In the genomic region with DNA sequence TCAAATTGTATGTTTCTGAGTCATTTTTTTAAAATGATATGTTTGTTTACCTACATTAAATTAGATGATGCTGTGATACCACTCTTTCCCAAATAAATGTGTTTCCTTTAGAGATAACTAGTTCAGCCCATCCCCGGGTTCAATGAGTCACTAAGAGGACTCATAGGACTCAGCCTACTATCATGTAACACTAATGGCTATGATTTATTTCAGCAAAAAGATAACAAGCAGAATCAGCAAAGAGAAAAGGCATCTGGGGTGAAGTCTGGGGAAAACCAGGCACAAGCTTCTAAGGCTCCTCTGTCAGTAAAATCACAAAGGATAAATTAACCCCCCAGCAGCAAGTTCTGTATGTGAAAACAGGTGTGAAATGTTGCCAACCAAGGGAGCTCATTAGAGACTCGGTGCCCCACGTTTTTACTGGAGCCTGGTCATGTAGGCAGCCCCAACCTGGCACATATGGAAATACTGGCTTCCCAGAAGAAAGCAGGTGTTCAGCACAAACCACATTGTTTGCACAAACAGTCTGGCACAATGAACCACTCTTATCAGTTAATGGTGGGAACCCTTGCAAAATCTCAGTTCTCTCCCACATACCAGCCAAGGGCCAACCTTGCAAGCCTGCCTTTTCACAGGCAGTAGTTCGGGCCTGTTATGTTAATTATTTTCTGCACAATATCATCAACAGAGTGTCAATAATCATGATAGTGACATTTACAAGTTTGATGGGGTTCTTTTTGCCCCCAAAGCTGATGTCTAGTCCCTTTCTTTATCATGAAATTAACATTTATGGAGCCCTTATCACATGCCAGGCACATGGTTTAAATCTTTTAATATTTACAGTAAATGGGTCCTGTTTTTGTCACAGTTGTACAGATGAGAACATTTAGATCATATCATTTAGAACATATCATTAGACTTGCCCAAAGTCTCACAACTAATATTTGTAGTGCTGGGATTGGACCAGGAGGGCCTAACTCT, we compare ENCODE assay signal across 13 cellular contexts. TPM values are rescaled to one million over a fixed set of nuclear protein-coding genes. Genes with fewer than 3 reads are reported as not detected.
DNase-seq lines count a peak whose midpoint lies in the region; FAIRE-seq and TF ChIP-seq lines count a peak whose summit lies in the region.
"Had no signal": no experiment of that assay in that cellular context is flagged by ENCODE, and none has a peak within 500 bp of the region (broad histone marks: within the 10 kb centered on the region; RNA-seq: fewer than 3 reads in every experiment).

No MANE protein-coding gene starts in this region.

- no peak for FAIRE-seq in urothelium cell line (lab: Jason Lieb, UNC)
- FAIRE-seq in kidney (lab: Jason Lieb, UNC), result no peak

- no peak overlapping the region for H2AFZ ChIP-seq in ACC112 (ENCODE audit: low read length, unreplicated experiment)

- H3K4me1 ChIP-seq in ACC112 (ENCODE audit: control insufficient read depth, insufficient read depth, low read length, unreplicated experiment), result peaks cover 19% of the 10 kb centered on the region
- peaks cover 14 to 19% of the 10 kb centered on the region in 2 donors for H3K4me1 ChIP-seq in kidney (ENCODE audit: control insufficient read depth in 1 of 2, insufficient read depth in 1 of 2, low read depth in 1 of 2, low read length in 2 of 2)

- H3K27me3 ChIP-seq in ACC112 (ENCODE audit: insufficient read depth, low read length), result no peaks in the 10 kb centered on the region
- H3K27me3 ChIP-seq: sigmoid colon had no signal

- H3K27ac ChIP-seq in ACC112 (ENCODE audit: low read depth, low read length) (peak overlapping the region; percentile 16), kidney (ENCODE audit: low read depth in 2 of 2, low read length in 2 of 2) (no peak overlapping the region)
- H3K27ac ChIP-seq: sigmoid colon had no signal

- H3K9me3 ChIP-seq in kidney (ENCODE audit: control insufficient read depth in 1 of 2, low read length in 2 of 2), result no peaks in the 10 kb centered on the region
- H3K9me3 ChIP-seq: sigmoid colon had no signal

- H3K4me3 ChIP-seq in ACC112 (ENCODE audit: low read depth, low read length), result no peak overlapping the region
- no peak overlapping the region for H3K4me3 ChIP-seq in fibroblast of the aortic adventitia (ENCODE audit: low read depth, low read length)
- H3K4me3 ChIP-seq in kidney (ENCODE audit: low read length in 2 of 2), result no peak overlapping the region
- H3K4me3 ChIP-seq: sigmoid colon had no signal

- TF ChIP-seq CTCF in fibroblast of the aortic adventitia (IDR thresholded peaks at IDR 0.05; ENCODE audit: insufficient read depth, low read length), result no peak
- TF ChIP-seq CTCF in kidney (IDR thresholded peaks at IDR 0.05; ENCODE audit: borderline replicate concordance, extremely low read depth, insufficient read depth), result no peak

- peak; percentile 80 for DNase-seq in NCI-H1092 (lab: John Stamatoyannopoulos, UW)
- DNase-seq in NCI-H748 (lab: John Stamatoyannopoulos, UW; ENCODE audit: unreplicated experiment), result peak; percentile 87
- peak; percentile 59 for DNase-seq in fibroblast of the aortic adventitia (ENCODE audit: low read depth)
- DNase-seq in stimulated activated naive CD4-positive, alpha-beta T cell treated with Interleukin-2 at 50 U/mL for 16 hours (lab: John Stamatoyannopoulos, UW), result no peak
- no peak for DNase-seq in NCI-H446 treated with DMSO at 0.1 percent for 48 hours (lab: John Stamatoyannopoulos, UW)
- no peak for DNase-seq in urothelium cell line (ENCODE audit: low spot score)
- no peak for DNase-seq in kidney
- DNase-seq: activated CD8-positive, alpha-beta memory T cell treated with anti-CD3 and anti-CD28 coated beads, Interleukin-2, amount 50 U/mL, for 4 hours; Karpas-422; midbrain; sigmoid colon; T-cell had no signal

- H3K79me2 ChIP-seq in ACC112 (ENCODE audit: control insufficient read depth, insufficient read depth, low read length, unreplicated experiment), result no peaks in the 10 kb centered on the region

- H3K9ac ChIP-seq in kidney (ENCODE audit: low read length in 2 of 2), result no peak overlapping the region

- intact Hi-C loops in kidney (cut with DNase I), result no loop called here

- H3K36me3 ChIP-seq in ACC112 (ENCODE audit: insufficient read depth, low read length) (no peaks in the 10 kb centered on the region), kidney (ENCODE audit: control insufficient read depth in 1 of 2, insufficient read depth in 2 of 2, low read length in 2 of 2) (no peaks in the 10 kb centered on the region)
- H3K36me3 ChIP-seq: sigmoid colon had no signal

RNA-seq across cellular contexts. Expression of a gene that starts 23.1 kb away (rescaled TPM):
- total RNA-seq in fibroblast of the aortic adventitia (ENCODE audit: low replicate concordance) (211 and 318 TPM in 2 replicates), kidney (291 TPM)
- 232 TPM for polyA plus RNA-seq in kidney (ENCODE audit: insufficient read depth, low read depth, low replicate concordance)

Comparison
In these comparisons a context has a peak if more than half of its experiments do, and no peak if none do; other contexts are left out.
1. DNase-seq: peak in NCI-H1092 (single experiment), NCI-H748 (single experiment) and fibroblast of the aortic adventitia (single experiment); none in stimulated activated naive CD4-positive, alpha-beta T cell treated with Interleukin-2 at 50 U/mL for 16 hours (single experiment), NCI-H446 treated with DMSO at 0.1 percent for 48 hours (single experiment), urothelium cell line (single experiment) and kidney (single experiment).